Comparison of ENCODE assay signal across 24 cellular contexts in genomic region chr6:100986921-100987320, GRCh38.
DNase-seq lines count a peak whose midpoint lies in the region; ATAC-seq and TF ChIP-seq lines count a peak whose summit lies in the region.
"Had no signal": no experiment of that assay in that cellular context is flagged by ENCODE, and none has a peak within 500 bp of the region (broad histone marks: within the 10 kb centered on the region; RNA-seq: fewer than 3 reads in every experiment).

No MANE protein-coding gene starts in this region.

- no peak for TF ChIP-seq CTCF in tibial nerve (IDR thresholded peaks at IDR 0.05)

- no peak overlapping the region for H3K4me2 ChIP-seq in trophoblast cell (ENCODE audit: low read length)
- H3K4me2 ChIP-seq in mesendoderm (ENCODE audit: low read length), result no peak overlapping the region
- H3K4me2 ChIP-seq: BLaER1 had no signal

- no peak overlapping the region for H3K23ac ChIP-seq in trophoblast cell (ENCODE audit: low read length)
- no peak overlapping the region for H3K23ac ChIP-seq in mesendoderm (ENCODE audit: low read length)

- H3K56ac ChIP-seq in mesendoderm (ENCODE audit: low read length), result no peak overlapping the region

- no peak for TF ChIP-seq POLR2A in tibial nerve (IDR thresholded peaks at IDR 0.05)

- H3K9me3 Mint-ChIP-seq in activated naive CD8-positive, alpha-beta T cell treated with anti-CD3 and anti-CD28 coated beads, Interleukin-2, amount 50 U/mL, for 24 hours, result peaks cover 3% of the 10 kb centered on the region

- H3K9me3 ChIP-seq in SK-N-MC (ENCODE audit: low read depth, low read length) (no peaks in the 10 kb centered on the region), trophoblast cell (ENCODE audit: insufficient read depth, low read depth, low read length) (no peaks in the 10 kb centered on the region), tibial nerve (peaks cover 0 to 4% (median 0%) of the 10 kb centered on the region in 4 donors)
- H3K9me3 ChIP-seq: BE2C, BLaER1 had no signal

- H3K4me1 ChIP-seq in trophoblast cell (ENCODE audit: control insufficient read depth in 1 of 2, insufficient read depth in 2 of 2, low read length in 2 of 2) (no peaks in the 10 kb centered on the region), tibial nerve (no peaks in the 10 kb centered on the region), mesendoderm (ENCODE audit: control insufficient read depth, low read depth, low read length) (no peaks in the 10 kb centered on the region)
- H3K4me1 ChIP-seq: BE2C, BLaER1 had no signal

- no peaks in the 10 kb centered on the region for H3K36me3 ChIP-seq in SK-N-MC (ENCODE audit: insufficient read depth, low read length)
- no peaks in the 10 kb centered on the region for H3K36me3 ChIP-seq in trophoblast cell (ENCODE audit: control insufficient read depth in 1 of 2, insufficient read depth in 2 of 2, low read length in 2 of 2)
- H3K36me3 ChIP-seq in tibial nerve, result no peaks in the 10 kb centered on the region
- no peaks in the 10 kb centered on the region for H3K36me3 ChIP-seq in mesendoderm (ENCODE audit: control insufficient read depth, insufficient read depth, low read length)
- H3K36me3 ChIP-seq: BE2C, BLaER1 had no signal

- H3K27me3 Mint-ChIP-seq in activated naive CD8-positive, alpha-beta T cell treated with anti-CD3 and anti-CD28 coated beads, Interleukin-2, amount 50 U/mL, for 24 hours, result no peaks in the 10 kb centered on the region
- H3K27me3 Mint-ChIP-seq: CD8-positive, alpha-beta memory T cell had no signal

- no peak overlapping the region for H3K9ac ChIP-seq in SK-N-MC (ENCODE audit: insufficient read length)
- no peak overlapping the region for H3K9ac ChIP-seq in trophoblast cell (ENCODE audit: low read length)
- H3K9ac ChIP-seq in mesendoderm (ENCODE audit: low read length), result no peak overlapping the region
- H3K9ac ChIP-seq: BLaER1 had no signal

- H2BK5ac ChIP-seq in trophoblast cell (ENCODE audit: low read depth, low read length, poor library complexity) (no peak overlapping the region), mesendoderm (ENCODE audit: low read length) (no peak overlapping the region)

- no peak overlapping the region for H4K5ac ChIP-seq in mesendoderm (ENCODE audit: low read length)

- H2BK15ac ChIP-seq in mesendoderm (replicated peaks; ENCODE audit: low read depth), result no peak overlapping the region

- H2AK5ac ChIP-seq in trophoblast cell (ENCODE audit: low read length) (no peak overlapping the region), mesendoderm (ENCODE audit: low read length) (no peak overlapping the region)

- no peak overlapping the region for H3K4me3 Mint-ChIP-seq in activated naive CD8-positive, alpha-beta T cell treated with anti-CD3 and anti-CD28 coated beads, Interleukin-2, amount 50 U/mL, for 24 hours
- H3K4me3 Mint-ChIP-seq: CD14-positive monocyte; CD4-positive, alpha-beta memory T cell; CD4-positive, CD25-positive, alpha-beta regulatory T cell; CD8-positive, alpha-beta memory T cell had no signal

- H3K36me3 Mint-ChIP-seq in activated naive CD8-positive, alpha-beta T cell treated with anti-CD3 and anti-CD28 coated beads, Interleukin-2, amount 50 U/mL, for 24 hours (ENCODE audit: low read depth), result no peaks in the 10 kb centered on the region
- H3K36me3 Mint-ChIP-seq: CD14-positive monocyte; CD4-positive, alpha-beta memory T cell; CD4-positive, CD25-positive, alpha-beta regulatory T cell; CD8-positive, alpha-beta memory T cell had no signal

- H3K79me1 ChIP-seq in trophoblast cell (ENCODE audit: low read length) (no peaks in the 10 kb centered on the region), mesendoderm (ENCODE audit: low read length) (no peaks in the 10 kb centered on the region)

- H3K27ac Mint-ChIP-seq in activated naive CD8-positive, alpha-beta T cell treated with anti-CD3 and anti-CD28 coated beads, Interleukin-2, amount 50 U/mL, for 24 hours, result no peak overlapping the region
- H3K27ac Mint-ChIP-seq: CD14-positive monocyte; CD4-positive, alpha-beta memory T cell; CD4-positive, CD25-positive, alpha-beta regulatory T cell; CD8-positive, alpha-beta memory T cell had no signal

- H3K4me1 Mint-ChIP-seq in activated naive CD8-positive, alpha-beta T cell treated with anti-CD3 and anti-CD28 coated beads, Interleukin-2, amount 50 U/mL, for 24 hours, result no peaks in the 10 kb centered on the region
- H3K4me1 Mint-ChIP-seq: CD14-positive monocyte; CD4-positive, alpha-beta memory T cell; CD4-positive, CD25-positive, alpha-beta regulatory T cell; CD8-positive, alpha-beta memory T cell had no signal

- no peak for ATAC-seq in activated naive CD8-positive, alpha-beta T cell treated with anti-CD3 and anti-CD28 coated beads, Interleukin-2, amount 50 U/mL, for 24 hours
- ATAC-seq: GM12878 had no signal

- H4K91ac ChIP-seq in trophoblast cell (ENCODE audit: low read depth, low read length), result no peak overlapping the region

- TF ChIP-seq EP300 in tibial nerve (IDR thresholded peaks at IDR 0.05), result no peak

- H3K4ac ChIP-seq in trophoblast cell (ENCODE audit: low read depth, low read length) (no peak overlapping the region), mesendoderm (ENCODE audit: low read depth, low read length) (no peak overlapping the region)

- H2BK120ac ChIP-seq in trophoblast cell (ENCODE audit: insufficient read depth, low read length, poor library complexity) (no peak overlapping the region), mesendoderm (ENCODE audit: low read depth, low read length) (no peak overlapping the region)

- no CpG with 5 or more reads among the region's 1 CpG for WGBS in trophoblast cell (ENCODE audit: extremely low coverage, insufficient coverage, insufficient read length)
- WGBS in tibial nerve, 2 donors, result 85 to 90% methylated on average over 1 of the region's 1 CpG
- WGBS in mesendoderm (ENCODE audit: extremely low coverage, insufficient coverage, low lambda C conversion rate), result no CpG with 5 or more reads among the region's 1 CpG

- no peak overlapping the region for H2AFZ ChIP-seq in trophoblast cell (ENCODE audit: insufficient read depth, low read length, poor library complexity)

- H3K27me3 ChIP-seq in trophoblast cell (ENCODE audit: insufficient read depth, low read length) (no peaks in the 10 kb centered on the region), tibial nerve (no peaks in the 10 kb centered on the region), mesendoderm (ENCODE audit: insufficient read depth, low read length, poor library complexity) (no peaks in the 10 kb centered on the region)
- H3K27me3 ChIP-seq: BE2C, BLaER1 had no signal

- H3K4me3 ChIP-seq in SK-N-MC (peak overlapping the region; percentile 0), trophoblast cell (ENCODE audit: low read depth, low read length) (no peak overlapping the region), tibial nerve (no peak overlapping the region), mesendoderm (ENCODE audit: low read length) (no peak overlapping the region)
- H3K4me3 ChIP-seq: BLaER1, GM12878 had no signal

- DNase-seq in NCI-H526 (lab: John Stamatoyannopoulos, UW) (peak; percentile 82 to 86), SK-N-MC (ENCODE audit: low read depth, low spot score) (no peak), trophoblast cell (peak; percentile 76), tibial nerve (ENCODE audit: low spot score in 2 of 2) (no peak), mesendoderm (no peak)
- DNase-seq in activated naive CD8-positive, alpha-beta T cell treated with anti-CD3 and anti-CD28 coated beads, Interleukin-2, amount 50 U/mL, for 24 hours, result no peak
- DNase-seq: 8988T; ACHN; BE2C; C1 segment of cervical spinal cord; CD4-positive, alpha-beta memory T cell; CD4-positive, CD25-positive, alpha-beta regulatory T cell; CD8-positive, alpha-beta memory T cell; COR-L47; DMS 273 treated with DMSO at 0.1 percent for 48 hours; DMS153; DMS53; DMS79; DND-41; EL; GDM1 had no signal

- H2BK12ac ChIP-seq in trophoblast cell (ENCODE audit: low read length), result no peak overlapping the region

- no peak overlapping the region for H4K8ac ChIP-seq in trophoblast cell (ENCODE audit: low read depth, low read length)
- no peak overlapping the region for H4K8ac ChIP-seq in mesendoderm (ENCODE audit: low read depth, low read length)

- H4K12ac ChIP-seq in trophoblast cell (ENCODE audit: low read depth, low read length), result no peak overlapping the region

- H3K79me2 ChIP-seq in trophoblast cell (ENCODE audit: control insufficient read depth, insufficient read depth, low read length, poor library complexity) (no peaks in the 10 kb centered on the region), mesendoderm (ENCODE audit: control insufficient read depth, insufficient read depth, low read length) (no peaks in the 10 kb centered on the region)

- H3K27ac ChIP-seq in SK-N-MC (peak overlapping the region; percentile 58; the same call in 1 of the 2 replicates), trophoblast cell (ENCODE audit: low read depth, low read length) (no peak overlapping the region), tibial nerve (no peak overlapping the region), mesendoderm (ENCODE audit: low read depth, low read length) (no peak overlapping the region)
- H3K27ac ChIP-seq: BLaER1 had no signal

- H3K18ac ChIP-seq in trophoblast cell (ENCODE audit: low read length) (no peak overlapping the region), mesendoderm (ENCODE audit: low read length) (no peak overlapping the region)

- no peak overlapping the region for H3K14ac ChIP-seq in trophoblast cell (ENCODE audit: low read length)

Comparison
In these comparisons a context has a peak if more than half of its experiments do, and no peak if none do; other contexts are left out.
1. DNase-seq: peak in NCI-H526 (2 of 2) and trophoblast cell (2 of 2); none in SK-N-MC (single experiment), tibial nerve (0 of 2), activated naive CD8-positive, alpha-beta T cell treated with anti-CD3 and anti-CD28 coated beads, Interleukin-2, amount 50 U/mL, for 24 hours (single experiment) and mesendoderm (single experiment).